ENCODE assay signal across 8 cellular contexts in the genomic region with DNA sequence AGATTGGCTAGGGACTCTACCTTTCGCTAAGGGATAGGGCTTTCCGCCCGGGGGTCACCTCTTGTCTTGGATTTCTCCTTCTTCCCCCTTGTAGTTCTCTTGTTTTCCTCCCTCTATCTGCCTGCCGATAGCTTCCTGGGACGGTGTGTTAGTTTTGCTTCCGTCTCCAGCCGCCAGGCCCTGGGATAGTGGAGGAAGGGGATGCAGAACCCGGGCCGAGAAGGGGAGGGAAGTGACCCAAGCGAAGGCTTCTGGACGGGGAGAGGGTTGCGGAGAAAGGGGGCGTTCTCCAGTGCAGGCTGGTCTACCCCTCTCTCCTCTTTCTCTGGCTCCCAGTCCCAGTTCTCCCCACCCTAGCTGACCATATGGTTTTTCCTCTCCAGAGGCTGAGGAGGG. TPM values are rescaled to one million over a fixed set of nuclear protein-coding genes. Genes with fewer than 3 reads are reported as not detected.
DNase-seq lines count a peak whose midpoint lies in the region; ATAC-seq and TF ChIP-seq lines count a peak whose summit lies in the region.

No MANE protein-coding gene starts in this region.

- peaks cover 28% of the 10 kb centered on the region for H3K4me1 ChIP-seq in Caco-2
- peaks cover 3 to 20% of the 10 kb centered on the region in 2 donors for H3K4me1 ChIP-seq in left lung
- H3K4me1 ChIP-seq in thyroid gland: peaks cover 8 to 19% of the 10 kb centered on the region in 2 donors

- peaks cover 86% of the 10 kb centered on the region for H3K36me3 Mint-ChIP-seq in Caco-2 (ENCODE audit: insufficient read depth, unreplicated experiment)

- POLR2A ChIA-PET in Caco-2 (lab: Charles Lee): interaction anchor here (0.5 to 3.4 kb wide), 12 partner anchors 8 to 97 kb away, joined by 3 to 47 read pairs (median 4); a partner anchor contains a TSS

- CTCF ChIA-PET in Caco-2 (lab: Charles Lee): interaction anchor here (2.2 kb wide), 1 partner anchor 8 kb away, joined by 16 read pairs; no protein-coding TSS in a partner anchor

- H3K27ac ChIP-seq in brain microvascular endothelial cell (no peak overlapping the region), left lung (peak overlapping the region; percentile 71 to 74), thyroid gland (peak overlapping the region; percentile 91 to 97 (median 93))

- peak overlapping the region; percentile 91 for H3K27ac Mint-ChIP-seq in Caco-2 (ENCODE audit: unreplicated experiment)

- H3K4me3 ChIP-seq in Caco-2 (ENCODE audit: low read depth, low read length) (peak overlapping the region; percentile 51), brain microvascular endothelial cell (ENCODE audit: low read depth, low read length) (peak overlapping the region; percentile 83), left lung (peak overlapping the region; percentile 40 to 70), thyroid gland (replicated peaks in 1 of 3) (peak overlapping the region; percentile 13 to 97 (median 67))

- H3K27me3 ChIP-seq in Caco-2 (replicated peaks; ENCODE audit: control insufficient read depth, insufficient read depth, low read length) (no peaks in the 10 kb centered on the region), brain microvascular endothelial cell (replicated peaks) (no peaks in the 10 kb centered on the region), left lung (peaks cover 0 to 11% of the 10 kb centered on the region in 2 donors), thyroid gland (no peaks in the 10 kb centered on the region)

- peak; percentile 11 for ATAC-seq in left lung
- no peak for ATAC-seq in omental fat pad (ENCODE audit: low FRiP score)

- H3K36me3 ChIP-seq in Caco-2 (ENCODE audit: control insufficient read depth, insufficient read depth, low read length) (peaks cover 6% of the 10 kb centered on the region), brain microvascular endothelial cell (replicated peaks) (no peaks in the 10 kb centered on the region), left lung (no peaks in the 10 kb centered on the region), thyroid gland (no peaks in the 10 kb centered on the region)

- no peaks in the 10 kb centered on the region for H3K9me3 Mint-ChIP-seq in Caco-2 (ENCODE audit: unreplicated experiment)

- H3K4me3 Mint-ChIP-seq in Caco-2 (ENCODE audit: unreplicated experiment): peak overlapping the region; percentile 96

- DNase-seq in Caco-2: peak in 1 of 2 experiments; percentile 33
- peak; percentile 54 for DNase-seq in KBM-7
- no peak for DNase-seq in brain microvascular endothelial cell
- no peak for DNase-seq in left lung
- DNase-seq in thyroid gland: peak; percentile 27 to 36
- DNase-seq in AML-193 (lab: John Stamatoyannopoulos, UW): no peak
- DNase-seq in omental fat pad (ENCODE audit: low spot score): no peak
- no peak for DNase-seq in AG08395 (ENCODE audit: low spot score)

- BruUV-seq in Caco-2 (replicated peaks; lab: Mats Ljungman, UMichigan): TSS peak; percentile 33

- TF ChIP-seq CTCF in Caco-2 (IDR thresholded peaks at IDR 0.05; ENCODE audit: insufficient read depth in 1 of 2, low read depth in 1 of 2, low read length in 1 of 2, severe bottlenecking in 1 of 2, unreplicated experiment in 1 of 2): no peak
- peak; percentile 26 for TF ChIP-seq CTCF in brain microvascular endothelial cell (IDR thresholded peaks at IDR 0.05; ENCODE audit: low read depth, low read length, missing control alignments)
- no peak for TF ChIP-seq CTCF in left lung (IDR thresholded peaks at IDR 0.05)
- TF ChIP-seq CTCF in thyroid gland (IDR thresholded peaks at IDR 0.05): no peak
- TF ChIP-seq CTCF in omental fat pad (IDR thresholded peaks at IDR 0.05): no peak

- H3K9me3 ChIP-seq in Caco-2: no peaks in the 10 kb centered on the region
- H3K9me3 ChIP-seq in left lung: no peaks in the 10 kb centered on the region
- no peaks in the 10 kb centered on the region for H3K9me3 ChIP-seq in thyroid gland

- 13 to 18% methylated on average over 13 of the region's 13 CpGs for WGBS in thyroid gland, 2 donors

- no peaks in the 10 kb centered on the region for H3K27me3 Mint-ChIP-seq in Caco-2 (ENCODE audit: insufficient read depth, unreplicated experiment)

- intact Hi-C loops in Caco-2 (cut with micrococcal nuclease; ENCODE audit: unreplicated experiment) (loop anchor here (1.0 to 5.0 kb wide), 3 partner anchors 7 to 196 kb away; no protein-coding TSS in a partner anchor), left lung (cut with DNase I) (no loop called here), thyroid gland (cut with DNase I) (no loop called here)

- no peak for TF ChIP-seq POLR2A in thyroid gland (IDR thresholded peaks at IDR 0.05)

- H3K4me1 Mint-ChIP-seq in Caco-2 (ENCODE audit: low read depth, unreplicated experiment): peaks cover 62% of the 10 kb centered on the region

- in situ Hi-C loops in KBM-7 (cut with MboI; ENCODE audit: low pct_unique_long_range_greater_than_20kb, low sequenced_read_pairs) (no loop called here), brain microvascular endothelial cell (cut with HindIII; ENCODE audit: low pct_ligation_motif_present, low sequenced_read_pairs) (no loop called here)

RNA-seq across cellular contexts. Expression of a gene that starts 0.9 kb away (rescaled TPM):
- total RNA-seq in Caco-2 (2022) (34.9 and 36.6 TPM in 2 replicates), left lung (10 to 100 TPM; 10.3 to 16.8 TPM), thyroid gland (1 to 10 TPM; 4.0 to 8.8 (median 5.0) TPM), omental fat pad (10 to 100 TPM in 1 of 4 donors, 1 to 10 TPM in 3; 5.0 to 12.8 (median 7.7) TPM)

RNA-seq across cellular contexts. Expression of a gene that starts 29.8 kb away (rescaled TPM):
- total RNA-seq in Caco-2 (2022): 147 TPM in 2 replicates
- total RNA-seq in left lung: 10 to 100 TPM; 55.0 to 83.0 TPM
- 10 to 100 TPM in 1 of 4 donors, 1 to 10 TPM in 3; 7.7 to 14.9 (median 8.7) TPM for total RNA-seq in thyroid gland
- total RNA-seq in omental fat pad: 10 to 100 TPM in 2 of 4 donors, 1 to 10 TPM in 1, under 1 TPM in 1; 0.32 to 44.6 (median 8.0) TPM

Comparison
In these comparisons a context has a peak if more than half of its experiments do, and no peak if none do; other contexts are left out.
1. DNase-seq: peak in KBM-7 (single experiment) and thyroid gland (2 of 2); none in brain microvascular endothelial cell (single experiment), left lung (0 of 2), AML-193 (0 of 2), omental fat pad (single experiment) and AG08395 (single experiment).
2. Peak in every context shown above with its lines, with median percentiles within 50 percentile points of each other: H3K4me3 ChIP-seq.